13 cellular contexts compared by ENCODE assay signal in genomic region chr12:54388214-54389138, GRCh38. TPM values are rescaled to one million over a fixed set of nuclear protein-coding genes. Genes with fewer than 3 reads are reported as not detected.
A peak's percentile ranks its signal among the peaks of the same experiment; 100 is the strongest.
DNase-seq lines count a peak whose midpoint lies in the region; ATAC-seq and TF ChIP-seq lines count a peak whose summit lies in the region.
"Had no signal": no experiment of that assay in that cellular context is flagged by ENCODE, and none has a peak within 500 bp of the region (broad histone marks: within the 10 kb centered on the region; RNA-seq: fewer than 3 reads in every experiment).

No MANE protein-coding gene starts in this region.

- peak overlapping the region; percentile 17 to 29 (median 28) for H3K27ac Mint-ChIP-seq in nephron
- H3K27ac Mint-ChIP-seq: activated CD4-positive, alpha-beta T cell treated with anti-CD3 and anti-CD28 coated beads, Interleukin-2, amount 10 ng/mL, durations not matched to agents 7 days and 5 days had no signal

- peak overlapping the region in 10 of 11 experiments; percentile 18 to 79 (median 62); a peak in 16 of 22 replicates for H3K27ac ChIP-seq in BLaER1 treated with 17β-estradiol and CSF1 and Interleukin-3, amounts not matched to agents 10 nM and 100 nM
- H3K27ac ChIP-seq in HUES48 (ENCODE audit: low read depth, low read length): peak overlapping the region; percentile 58
- H3K27ac ChIP-seq in breast epithelium: peak overlapping the region; percentile 83 to 90

- no peaks in the 10 kb centered on the region for H3K9me3 Mint-ChIP-seq in nephron
- H3K9me3 Mint-ChIP-seq: activated CD4-positive, alpha-beta T cell treated with anti-CD3 and anti-CD28 coated beads, Interleukin-2, amount 10 ng/mL, durations not matched to agents 7 days and 5 days had no signal

- peaks cover 0 to 15% (median 0%) of the 10 kb centered on the region in 11 experiments; a peak in 8 of 22 replicates for H3K36me3 ChIP-seq in BLaER1 treated with 17β-estradiol and CSF1 and Interleukin-3, amounts not matched to agents 10 nM and 100 nM
- no peaks in the 10 kb centered on the region for H3K36me3 ChIP-seq in HUES48 (ENCODE audit: control insufficient read depth, insufficient read depth, low read length)
- H3K36me3 ChIP-seq in breast epithelium: no peaks in the 10 kb centered on the region

- DNase-seq in breast epithelium (ENCODE audit: low spot score in 2 of 2): no peak
- no peak for DNase-seq in ACHN
- no peak for DNase-seq in activated gamma-delta T cell (lab: John Stamatoyannopoulos, UW)
- no peak for DNase-seq in activated gamma-delta T cell treated with Interleukin-2 at 50 U/mL for 16 hours
- DNase-seq: activated CD4-positive, alpha-beta T cell treated with anti-CD3 and anti-CD28 coated beads, Interleukin-2, amount 10 ng/mL, durations not matched to agents 7 days and 5 days; activated effector memory CD4-positive, alpha-beta T cell treated with Interleukin-2 at 50 U/mL for 16 hours; NCI-H1048; NCI-H526 had no signal

- peaks cover 55% of the 10 kb centered on the region for H3K4me1 Mint-ChIP-seq in nephron

- peaks cover 0 to 8% (median 0%) of the 10 kb centered on the region in 11 experiments; a peak in 4 of 22 replicates for H4K20me1 ChIP-seq in BLaER1 treated with 17β-estradiol and CSF1 and Interleukin-3, amounts not matched to agents 10 nM and 100 nM

- in situ Hi-C loops in ACHN (cut with HindIII; ENCODE audit: low pct_ligation_motif_present, low pct_unique_long_range_greater_than_20kb, low sequenced_read_pairs): no loop called here

- ATAC-seq in GM21576 (IDR thresholded peaks at IDR 0.05; ENCODE audit: unreplicated experiment): no peak

- H3K36me3 Mint-ChIP-seq in nephron (ENCODE audit: low read depth): no peaks in the 10 kb centered on the region

- no peak for TF ChIP-seq POLR2A in breast epithelium (IDR thresholded peaks at IDR 0.05)

- no peaks in the 10 kb centered on the region for H3K27me3 ChIP-seq in BLaER1 treated with 17β-estradiol and CSF1 and Interleukin-3, amounts not matched to agents 10 nM and 100 nM
- H3K27me3 ChIP-seq in HUES48 (ENCODE audit: control insufficient read depth, insufficient read depth, low read length) (peaks cover 6% of the 10 kb centered on the region; the same call in 1 of the 2 replicates), breast epithelium (no peaks in the 10 kb centered on the region)

- peaks cover 4% of the 10 kb centered on the region for H3K27me3 Mint-ChIP-seq in nephron (ENCODE audit: low read depth)

- H3K4me3 ChIP-seq in BLaER1 treated with 17β-estradiol and CSF1 and Interleukin-3, amounts not matched to agents 10 nM and 100 nM: peak overlapping the region in 1 of 10 experiments; percentile 62; a peak in 1 of 20 replicates
- H3K4me3 ChIP-seq in HUES48 (ENCODE audit: low read depth, low read length) (no peak overlapping the region), breast epithelium (peak overlapping the region in 1 of 3 donors; percentile 8)

- H3K9ac ChIP-seq in BLaER1 treated with 17β-estradiol and CSF1 and Interleukin-3, amounts not matched to agents 10 nM and 100 nM: peak overlapping the region in 2 of 11 experiments; percentile 35 to 46; a peak in 3 of 22 replicates
- no peak overlapping the region for H3K9ac ChIP-seq in HUES48 (ENCODE audit: low read depth, low read length)

- no peaks in the 10 kb centered on the region for H3K9me3 ChIP-seq in BLaER1 treated with 17β-estradiol and CSF1 and Interleukin-3, amounts not matched to agents 10 nM and 100 nM (replicated peaks in 1 of 11)
- H3K9me3 ChIP-seq in HUES48 (ENCODE audit: control insufficient read depth, insufficient read depth, low read length) (no peaks in the 10 kb centered on the region), breast epithelium (no peaks in the 10 kb centered on the region)

- intact Hi-C loops in breast epithelium (cut with DNase I; ENCODE audit: low total_unique reads): no loop called here

- H3K4me2 ChIP-seq in BLaER1 treated with 17β-estradiol and CSF1 and Interleukin-3, amounts not matched to agents 10 nM and 100 nM: peak overlapping the region; percentile 85 to 97 (median 92)

- H3K4me3 Mint-ChIP-seq in nephron: peak overlapping the region; percentile 14 to 38 (median 30)
- H3K4me3 Mint-ChIP-seq: activated CD4-positive, alpha-beta T cell treated with anti-CD3 and anti-CD28 coated beads, Interleukin-2, amount 10 ng/mL, durations not matched to agents 7 days and 5 days had no signal

- no peak for TF ChIP-seq CTCF in breast epithelium (IDR thresholded peaks at IDR 0.05)
- TF ChIP-seq CTCF in nephron (IDR thresholded peaks at IDR 0.05; ENCODE audit: unreplicated experiment in 3 of 3): no peak

- peaks cover 89 to 99% (median 97%) of the 10 kb centered on the region in 10 experiments for H3K4me1 ChIP-seq in BLaER1 treated with 17β-estradiol and CSF1 and Interleukin-3, amounts not matched to agents 10 nM and 100 nM
- peaks cover 66% of the 10 kb centered on the region for H3K4me1 ChIP-seq in HUES48 (ENCODE audit: control insufficient read depth, insufficient read depth, low read length)
- peaks cover 0 to 10% of the 10 kb centered on the region in 2 donors for H3K4me1 ChIP-seq in breast epithelium

RNA-seq across cellular contexts. Expression of gene ZNF385A, which starts 3.9 kb away (rescaled TPM):
- 10 to 100 TPM in 2 of 3 donors, 1 to 10 TPM in 1; 8.9 to 18.4 (median 10.5) TPM for total RNA-seq in breast epithelium

RNA-seq across cellular contexts. Expression of gene GPR84, which starts 24.2 kb away (rescaled TPM):
- total RNA-seq in breast epithelium: under 1 TPM in 1 of 3 donors, not detected in 2; 0.44 TPM
- total RNA-seq: renal cortical epithelial cell had no signal

RNA-seq across cellular contexts. Expression of gene ITGA5, which starts 30.6 kb away (rescaled TPM):
- total RNA-seq in breast epithelium: 100 to 1,000 TPM in 1 of 3 donors, 10 to 100 TPM in 2; 30.4 to 135 (median 81.9) TPM
